ENCODE assay signal across 7 cellular contexts in genomic region chr6:121403981-121404380, GRCh38.
"Had no signal": no experiment of that assay in that cellular context is flagged by ENCODE, and none has a peak within 500 bp of the region (broad histone marks: within the 10 kb centered on the region; RNA-seq: fewer than 3 reads in every experiment).

No MANE protein-coding gene starts in this region.

- H3K4me2 ChIP-seq: GM23338 had no signal

- DNase-seq: GM23248, GOT3, H7, H9, HFFc6 had no signal

- H3K9me3 ChIP-seq: HAP-1 had no signal

- H3K9ac ChIP-seq: GM23248 had no signal

- H3K27ac ChIP-seq: GM23248 had no signal

- H3K36me3 ChIP-seq: HAP-1 had no signal

- H3K4me3 ChIP-seq: GM23248, GM23338, HAP-1 had no signal

- H2AFZ ChIP-seq: GM23248 had no signal
